In genomic region chr7:17274551-17275245, GRCh38 we compare ENCODE assay signal across 1 cellular context.
TF ChIP-seq lines count a peak whose summit lies in the region.

No MANE protein-coding gene starts in this region.

TF ChIP-seq in SK-N-SH treated with all-trans-retinoic acid at 6 μM for 48 hours, 23 proteins besides CTCF, POLR2A, EP300 and RAD21 (continued from another document):
- TF ChIP-seq CSRNP3 (CRISPR knock-in tag; IDR thresholded peaks at IDR 0.05) (no peak), OSR1 (CRISPR knock-in tag; IDR thresholded peaks at IDR 0.05) (no peak), CREB5 (CRISPR knock-in tag; IDR thresholded peaks at IDR 0.05; ENCODE audit: low read depth) (no peak), GLIS3 (CRISPR knock-in tag; IDR thresholded peaks at IDR 0.05) (no peak), ARNTL (CRISPR knock-in tag; IDR thresholded peaks at IDR 0.05; ENCODE audit: borderline replicate concordance, low read depth) (no peak), ZNF565 (CRISPR knock-in tag; conservative IDR thresholded peaks at IDR 0.05; ENCODE audit: low read depth) (no peak), ZNF8 (CRISPR knock-in tag; IDR thresholded peaks at IDR 0.05) (no peak), CSDC2 (CRISPR knock-in tag; IDR thresholded peaks at IDR 0.05) (no peak), TSHZ2 (CRISPR knock-in tag; IDR thresholded peaks at IDR 0.05) (no peak)
